ENCODE assay signal across 7 cellular contexts in genomic region chr5:98060148-98060547, GRCh38.
"Had no signal": no experiment of that assay in that cellular context is flagged by ENCODE, and none has a peak within 500 bp of the region (broad histone marks: within the 10 kb centered on the region; RNA-seq: fewer than 3 reads in every experiment).

No MANE protein-coding gene starts in this region.

- DNase-seq: GM23248, GOT3, H7, HFFc6, KBM-7 had no signal

- H3K9ac ChIP-seq: GM23248 had no signal

- H3K9me3 ChIP-seq: HAP-1 had no signal

- ATAC-seq: HCT116 had no signal

- H3K4me3 ChIP-seq: GM23248, HAP-1 had no signal

- H3K4me1 ChIP-seq: HAP-1 had no signal

- H3K27ac ChIP-seq: GM23248 had no signal

- H2AFZ ChIP-seq: GM23248 had no signal

- H3K36me3 ChIP-seq: HAP-1 had no signal
